In the genomic region with DNA sequence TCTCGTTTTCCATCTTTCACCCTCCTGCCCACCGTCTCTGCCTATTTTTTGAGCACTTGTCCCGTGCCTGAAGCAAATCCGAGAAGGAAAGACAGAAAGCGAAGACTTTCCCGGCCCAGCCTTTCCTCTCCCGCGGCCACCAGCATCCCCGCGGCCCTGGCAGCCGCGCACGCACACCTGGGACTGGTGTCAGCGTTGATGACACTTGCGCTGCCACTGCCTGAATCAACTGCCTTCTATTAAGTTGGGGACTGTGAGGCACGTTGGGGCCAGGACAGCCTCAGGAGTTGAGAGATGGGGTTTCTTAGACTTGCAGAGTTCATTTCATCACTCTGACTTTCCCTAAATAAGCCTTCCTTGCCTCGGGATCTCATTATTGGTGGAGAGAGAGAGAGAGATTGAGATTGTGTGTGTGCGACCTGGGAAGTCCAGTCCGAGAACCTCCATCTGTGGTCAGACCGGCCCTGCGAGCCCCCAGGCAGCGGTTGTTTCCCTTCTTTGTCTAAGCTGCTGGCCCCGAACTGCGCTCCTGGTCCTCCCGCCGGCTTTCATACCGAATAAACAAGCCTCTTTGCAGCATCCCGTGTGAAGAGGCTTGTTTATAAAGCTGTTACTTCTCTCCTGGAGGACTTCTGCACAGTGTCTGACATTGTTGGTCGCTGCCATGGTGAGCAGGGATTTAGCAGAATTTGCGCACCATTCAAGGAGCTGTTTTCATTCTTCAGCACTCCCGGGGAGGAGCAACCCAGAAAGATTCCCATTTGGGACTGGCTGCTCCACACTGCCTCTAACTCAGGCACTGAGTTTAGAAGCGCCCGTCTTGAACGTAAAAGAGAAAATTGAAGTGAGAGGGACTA, we compare ENCODE assay signal across 11 cellular contexts. TPM values are rescaled to one million over a fixed set of nuclear protein-coding genes. Genes with fewer than 3 reads are reported as not detected.
DNase-seq lines count a peak whose midpoint lies in the region; ATAC-seq and TF ChIP-seq lines count a peak whose summit lies in the region.
"Had no signal": no experiment of that assay in that cellular context is flagged by ENCODE, and none has a peak within 500 bp of the region (broad histone marks: within the 10 kb centered on the region; RNA-seq: fewer than 3 reads in every experiment).

No MANE protein-coding gene starts in this region.

- H3K9me3 ChIP-seq in iPS-18a (ENCODE audit: control insufficient read depth, low read depth, low read length) (no peaks in the 10 kb centered on the region), skeletal muscle satellite cell (replicated peaks; ENCODE audit: low read length) (no peaks in the 10 kb centered on the region)

- H3K9ac ChIP-seq in iPS-18a (ENCODE audit: low read length) (no peak overlapping the region), skeletal muscle satellite cell (ENCODE audit: low read depth, low read length) (no peak overlapping the region)

- H3K9me3 Mint-ChIP-seq in GM23338 = no peaks in the 10 kb centered on the region
- no peaks in the 10 kb centered on the region for H3K9me3 Mint-ChIP-seq in activated CD4-positive, alpha-beta T cell treated with anti-CD3 and anti-CD28 coated beads, Interleukin-2, amount 10 ng/mL, durations not matched to agents 7 days and 5 days

- H4K20me1 ChIP-seq in GM23338 (replicated peaks; ENCODE audit: insufficient read depth) = no peaks in the 10 kb centered on the region

- H3K27me3 ChIP-seq in GM23338 (ENCODE audit: insufficient read depth) (peaks cover 56% of the 10 kb centered on the region), iPS-18a (ENCODE audit: control insufficient read depth, insufficient read depth, low read length) (peaks cover 45% of the 10 kb centered on the region), skeletal muscle satellite cell (ENCODE audit: control insufficient read depth, insufficient read depth, low read length) (peaks cover 41% of the 10 kb centered on the region)

- no peak for TF ChIP-seq CTCF in GM23338 (conservative IDR thresholded peaks at IDR 0.05; ENCODE audit: low read depth in 2 of 2)

- H3K9me2 ChIP-seq in GM23338 (ENCODE audit: insufficient read depth) = no peaks in the 10 kb centered on the region

- peak overlapping the region; percentile 58 for H3K4me3 ChIP-seq in GM23338
- H3K4me3 ChIP-seq in iPS-18a (ENCODE audit: low read length) = peak overlapping the region; percentile 57
- H3K4me3 ChIP-seq in skeletal muscle satellite cell (ENCODE audit: low read length) = no peak overlapping the region

- CTCF ChIA-PET in activated CD4-positive, alpha-beta T cell treated with anti-CD3 and anti-CD28 coated beads, Interleukin-2, amount 10 ng/mL, durations not matched to agents 7 days and 5 days (lab: Charles Lee) = no interaction called here

- H3K4me1 ChIP-seq in GM23338 (ENCODE audit: insufficient read depth) (no peaks in the 10 kb centered on the region), iPS-18a (ENCODE audit: control insufficient read depth, low read depth, low read length) (peaks cover 6% of the 10 kb centered on the region), skeletal muscle satellite cell (ENCODE audit: control insufficient read depth, insufficient read depth, low read length) (no peaks in the 10 kb centered on the region)

- H3K4me2 ChIP-seq in GM23338 = peak overlapping the region; percentile 81
- peak overlapping the region; percentile 30 for H3K4me2 ChIP-seq in skeletal muscle satellite cell (ENCODE audit: low read length)

- peak; percentile 34 for ATAC-seq in GM23338
- no peak for ATAC-seq in GM21367 (IDR thresholded peaks at IDR 0.05; ENCODE audit: unreplicated experiment)
- no peak for ATAC-seq in GM18517 (IDR thresholded peaks at IDR 0.05; ENCODE audit: unreplicated experiment)

- POLR2A ChIA-PET in activated CD4-positive, alpha-beta T cell treated with anti-CD3 and anti-CD28 coated beads, Interleukin-2, amount 10 ng/mL, durations not matched to agents 7 days and 5 days (lab: Charles Lee) = no interaction called here

- H2AFZ ChIP-seq in GM23338 = peak overlapping the region; percentile 93

- peak; percentile 45 for DNase-seq in GM23338 (ENCODE audit: low spot score)
- DNase-seq in amniotic epithelial cell (ENCODE audit: low read depth) = peak; percentile 9
- DNase-seq in pons (ENCODE audit: low spot score) = no peak
- no peak for DNase-seq in activated CD4-positive, alpha-beta T cell treated with anti-CD3 and anti-CD28 coated beads, Interleukin-2, amount 10 ng/mL, durations not matched to agents 7 days and 5 days
- DNase-seq: activated T-cell treated with anti-CD3 and anti-CD28 coated beads, Interleukin-2, amount 50 U/mL, for 1 hour; SHP77; stimulated activated CD4-positive, alpha-beta T cell treated with anti-CD3 and anti-CD28 coated beads, Interleukin-12 subunit alpha, Interleukin-12 subunit beta, amount 100 ng/mL, for 4 hours had no signal

- 0 out of 2 replicates have a peak, but pooled peaks cover 3% of the 10 kb centered on the region for H3F3A ChIP-seq in GM23338 (replicated peaks; ENCODE audit: low read depth)

- no peaks in the 10 kb centered on the region for H3K36me3 ChIP-seq in GM23338 (ENCODE audit: insufficient read depth)
- H3K36me3 ChIP-seq in iPS-18a (ENCODE audit: control insufficient read depth, low read depth, low read length) = no peaks in the 10 kb centered on the region
- H3K36me3 ChIP-seq in skeletal muscle satellite cell (ENCODE audit: insufficient read depth, low read length) = no peaks in the 10 kb centered on the region

- peak overlapping the region; percentile 69 for H3K4me3 Mint-ChIP-seq in GM23338
- no peak overlapping the region for H3K4me3 Mint-ChIP-seq in activated CD4-positive, alpha-beta T cell treated with anti-CD3 and anti-CD28 coated beads, Interleukin-2, amount 10 ng/mL, durations not matched to agents 7 days and 5 days

- no peaks in the 10 kb centered on the region for H3K36me3 Mint-ChIP-seq in GM23338 (ENCODE audit: low read depth)
- no peaks in the 10 kb centered on the region for H3K36me3 Mint-ChIP-seq in activated CD4-positive, alpha-beta T cell treated with anti-CD3 and anti-CD28 coated beads, Interleukin-2, amount 10 ng/mL, durations not matched to agents 7 days and 5 days (ENCODE audit: low read depth)

- peaks cover 30% of the 10 kb centered on the region for H3K27me3 Mint-ChIP-seq in GM23338 (ENCODE audit: insufficient read depth, low read depth, poor library complexity)
- H3K27me3 Mint-ChIP-seq in activated CD4-positive, alpha-beta T cell treated with anti-CD3 and anti-CD28 coated beads, Interleukin-2, amount 10 ng/mL, durations not matched to agents 7 days and 5 days = peaks cover 44% of the 10 kb centered on the region

- H3K27ac Mint-ChIP-seq in GM23338 = no peak overlapping the region
- H3K27ac Mint-ChIP-seq in activated CD4-positive, alpha-beta T cell treated with anti-CD3 and anti-CD28 coated beads, Interleukin-2, amount 10 ng/mL, durations not matched to agents 7 days and 5 days = no peak overlapping the region

- peaks cover 19% of the 10 kb centered on the region for H3K4me1 Mint-ChIP-seq in GM23338
- peaks cover 1% of the 10 kb centered on the region for H3K4me1 Mint-ChIP-seq in activated CD4-positive, alpha-beta T cell treated with anti-CD3 and anti-CD28 coated beads, Interleukin-2, amount 10 ng/mL, durations not matched to agents 7 days and 5 days

- H3K79me2 ChIP-seq in GM23338 (replicated peaks; ENCODE audit: insufficient read depth) = no peaks in the 10 kb centered on the region

- H3K27ac ChIP-seq in GM23338 (ENCODE audit: low read depth) (no peak overlapping the region), iPS-18a (ENCODE audit: low read length) (no peak overlapping the region)

RNA-seq across cellular contexts. Expression of gene PDZRN4, which starts 1.5 kb away (rescaled TPM):
- 0.90 TPM in 1 of 2 replicates, not detected in the other for total RNA-seq in GM23338 (2014; rRNA removed; shearing (Covaris generic))
- not detected in 2 replicates for polyA plus RNA-seq in GM23338 (2016; fragmentation: Nextera tagmentation; extraction: Ambion mirVana)
- total RNA-seq in skeletal muscle satellite cell (2012; rRNA removed) = not detected in 2 replicates
- not detected for total RNA-seq in activated CD4-positive, alpha-beta T cell treated with anti-CD3 and anti-CD28 coated beads, Interleukin-2, amount 10 ng/mL, durations not matched to agents 7 days and 5 days

Comparison
In these comparisons a context has a peak if more than half of its experiments do, and no peak if none do; other contexts are left out.
1. DNase-seq: peak in GM23338 (single experiment) and amniotic epithelial cell (single experiment); none in pons (single experiment) and activated CD4-positive, alpha-beta T cell treated with anti-CD3 and anti-CD28 coated beads, Interleukin-2, amount 10 ng/mL, durations not matched to agents 7 days and 5 days (single experiment).